Comparison of ENCODE assay signal across 11 cellular contexts in the genomic region with DNA sequence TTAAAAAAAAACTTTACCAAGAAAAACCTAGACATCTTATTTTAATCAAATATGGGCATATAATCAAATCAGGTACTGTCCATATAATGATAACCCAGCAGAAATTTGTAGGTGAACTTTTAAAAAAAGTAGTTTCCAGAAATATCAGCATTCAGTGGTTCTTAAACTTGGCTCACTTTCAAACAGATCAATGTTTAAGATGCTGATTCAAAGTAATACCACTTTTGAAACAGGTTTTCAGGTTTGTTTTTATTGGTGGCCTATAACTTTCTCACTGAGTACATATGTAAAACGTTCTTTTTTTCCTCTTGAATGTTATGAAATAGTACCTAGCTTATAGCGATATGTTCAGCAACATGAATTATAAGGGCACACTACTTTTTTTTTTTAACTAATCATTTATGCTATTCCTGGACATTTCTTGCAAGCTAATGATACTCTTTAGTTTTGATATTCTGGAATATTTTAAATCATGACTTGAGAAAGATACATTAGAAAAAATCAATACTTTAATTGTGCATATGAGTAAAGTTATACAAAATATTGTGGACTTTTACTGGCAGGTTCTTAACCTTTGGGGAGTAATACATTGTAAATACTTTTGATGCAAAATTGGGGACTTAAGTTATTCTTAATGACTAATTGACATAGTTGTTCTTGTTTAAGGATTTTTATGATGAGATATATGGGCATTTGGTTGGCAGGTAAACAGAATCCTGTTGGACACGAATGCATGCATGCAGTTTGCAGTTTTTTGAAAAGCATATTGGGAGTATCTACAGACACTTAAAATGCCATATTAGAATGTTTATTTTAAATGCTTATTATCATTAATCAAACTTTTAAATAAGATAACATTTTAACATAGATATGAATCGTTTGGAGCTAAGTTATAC. TPM values are rescaled to one million over a fixed set of nuclear protein-coding genes. Genes with fewer than 3 reads are reported as not detected.
A peak's percentile ranks its signal among the peaks of the same experiment; 100 is the strongest.
DNase-seq lines count a peak whose midpoint lies in the region; ATAC-seq and TF ChIP-seq lines count a peak whose summit lies in the region.
"Had no signal": no experiment of that assay in that cellular context is flagged by ENCODE, and none has a peak within 500 bp of the region (broad histone marks: within the 10 kb centered on the region; RNA-seq: fewer than 3 reads in every experiment).

No MANE protein-coding gene starts in this region.

- no peaks in the 10 kb centered on the region for H3K27me3 ChIP-seq in upper lobe of left lung

- H3K36me3 ChIP-seq in upper lobe of left lung: peaks cover 0 to 9% (median 7%) of the 10 kb centered on the region in 4 donors

- no peaks in the 10 kb centered on the region for H3K9me3 ChIP-seq in upper lobe of left lung

- H3K4me3 Mint-ChIP-seq in neural crest cell: peak overlapping the region; percentile 93

- ATAC-seq in upper lobe of left lung (ENCODE audit: low FRiP score in 2 of 2): no peak

- H3K36me3 Mint-ChIP-seq in neural crest cell (ENCODE audit: low read depth): no peaks in the 10 kb centered on the region

- no peak for TF ChIP-seq POLR2A in upper lobe of left lung (IDR thresholded peaks at IDR 0.05)

- H3K4me3 ChIP-seq in epithelial cell of esophagus (ENCODE audit: low read length): peak overlapping the region; percentile 85
- H3K4me3 ChIP-seq in upper lobe of left lung: peak overlapping the region in 2 of 4 donors; percentile 78 to 93
- H3K4me3 ChIP-seq: lung had no signal

- peaks cover 16 to 36% (median 23%) of the 10 kb centered on the region in 4 donors for H3K4me1 ChIP-seq in upper lobe of left lung

- peak; percentile 15 for DNase-seq in SHP77 treated with DMSO at 0.1 percent for 48 hours (lab: John Stamatoyannopoulos, UW)
- DNase-seq in SHP77 (lab: John Stamatoyannopoulos, UW): no peak
- DNase-seq in epithelial cell of esophagus (ENCODE audit: low read depth): no peak
- no peak for DNase-seq in neural crest cell (ENCODE audit: low read depth, low spot score)
- no peak for DNase-seq in upper lobe of left lung
- no peak for DNase-seq in AG08396 (ENCODE audit: low spot score)
- DNase-seq in activated CD4-positive, alpha-beta T cell treated with anti-CD3 and anti-CD28 coated beads for 48 hours: no peak
- DNase-seq in kidney glomerular epithelial cell (lab: John Stamatoyannopoulos, UW): no peak
- DNase-seq: NCI-H1092, T-helper 2 cell had no signal

- H3K27me3 Mint-ChIP-seq in neural crest cell (ENCODE audit: low read depth): peaks cover 87% of the 10 kb centered on the region

- peaks cover 17% of the 10 kb centered on the region for H3K4me1 Mint-ChIP-seq in neural crest cell

- H3K9me3 Mint-ChIP-seq in neural crest cell: no peaks in the 10 kb centered on the region

- TF ChIP-seq EP300 in upper lobe of left lung (IDR thresholded peaks at IDR 0.05): no peak

- H3K27ac Mint-ChIP-seq in neural crest cell (ENCODE audit: unreplicated experiment): no peak overlapping the region

- TF ChIP-seq CTCF in epithelial cell of esophagus (IDR thresholded peaks at IDR 0.05; ENCODE audit: insufficient read depth, low read depth, low read length, missing control alignments) (no peak), neural crest cell (conservative IDR thresholded peaks at IDR 0.05) (no peak), upper lobe of left lung (IDR thresholded peaks at IDR 0.05) (no peak)

- WGBS in upper lobe of left lung, 2 donors: 33 to 34% methylated on average over 4 of the region's 4 CpGs

- H3K27ac ChIP-seq in upper lobe of left lung: peak overlapping the region; percentile 85 to 97 (median 95)

RNA-seq across cellular contexts. Expression of a gene that starts 3.1 kb away (rescaled TPM):
- total RNA-seq in neural crest cell (2.2 and 3.4 TPM in 2 replicates), upper lobe of left lung (10 to 100 TPM; 33.5 to 94.3 (median 44.9) TPM)
